Comparison of ENCODE assay signal across 16 cellular contexts in the genomic region with DNA sequence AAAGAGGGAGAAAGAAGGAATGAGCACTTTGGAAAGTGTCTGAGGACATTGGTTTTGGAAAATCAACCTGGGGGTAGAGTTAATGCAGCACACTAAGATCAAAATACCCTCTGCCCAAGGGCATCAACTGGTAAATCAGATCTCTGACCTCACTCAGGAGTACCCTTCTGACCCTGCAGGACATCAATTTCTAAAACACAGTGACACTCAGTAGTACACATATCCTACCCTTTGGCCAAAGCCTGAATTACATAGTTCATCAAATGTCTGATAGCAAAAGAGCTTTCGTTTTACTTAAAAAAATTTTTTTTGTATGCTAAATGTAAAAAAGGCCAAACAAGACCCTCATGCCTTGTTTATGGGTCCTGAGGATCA.
"Had no signal": no experiment of that assay in that cellular context is flagged by ENCODE, and none has a peak within 500 bp of the region (broad histone marks: within the 10 kb centered on the region; RNA-seq: fewer than 3 reads in every experiment).

No MANE protein-coding gene starts in this region.

- H3K4me3 ChIP-seq: left ventricle myocardium inferior, right atrium auricular region, skin epidermis, tibial nerve had no signal

- H3K27ac Mint-ChIP-seq: activated B cell treated with CpG ODN at 0.5 μM for 24 hours; activated CD8-positive, alpha-beta T cell treated with anti-CD3 and anti-CD28 coated beads for 36 hours; activated naive CD8-positive, alpha-beta T cell; natural killer cell; T-helper 1 cell treated with Interleukin-12 subunit alpha and Interleukin-12 subunit beta and Interleukin-4 antibody, amounts not matched to agents 30 μg/mL and 1 μg/mL, for 36 hours had no signal

- H3K27me3 ChIP-seq: right atrium auricular region, tibial nerve had no signal

- ATAC-seq: activated CD8-positive, alpha-beta T cell treated with anti-CD3 and anti-CD28 coated beads for 36 hours; activated T-cell treated with anti-CD3 and anti-CD28 coated beads, Interleukin-2, amount 50 U/mL, for 4 hours; natural killer cell had no signal

- H3K4me1 ChIP-seq: left ventricle myocardium inferior, right atrium auricular region, tibial nerve had no signal

- H3K4me1 Mint-ChIP-seq: activated B cell treated with CpG ODN at 0.5 μM for 24 hours, natural killer cell had no signal

- H3K36me3 ChIP-seq: left ventricle myocardium inferior, right atrium auricular region, tibial nerve had no signal

- H3K36me3 Mint-ChIP-seq: activated naive CD8-positive, alpha-beta T cell had no signal

- H3K4me3 Mint-ChIP-seq: activated B cell treated with CpG ODN at 0.5 μM for 24 hours; activated CD8-positive, alpha-beta T cell treated with anti-CD3 and anti-CD28 coated beads for 36 hours; activated naive CD8-positive, alpha-beta T cell; activated T-cell treated with anti-CD3 and anti-CD28 coated beads, Interleukin-2, amount 50 U/mL, for 4 hours; natural killer cell; T-helper 1 cell treated with Interleukin-12 subunit alpha and Interleukin-12 subunit beta and Interleukin-4 antibody, amounts not matched to agents 30 μg/mL and 1 μg/mL, for 36 hours had no signal

- DNase-seq: activated B cell treated with CpG ODN at 0.5 μM for 24 hours; activated CD4-positive, alpha-beta T cell treated with anti-CD3 and anti-CD28 coated beads for 48 hours; activated CD8-positive, alpha-beta T cell treated with anti-CD3 and anti-CD28 coated beads for 36 hours; activated gamma-delta T cell; activated T-cell treated with anti-CD3 and anti-CD28 coated beads, Interleukin-2, amount 50 U/mL, for 4 hours; dermis blood vessel endothelial cell; erythroblast; left ventricle myocardium inferior; natural killer cell; stimulated activated CD4-positive, alpha-beta T cell treated with anti-CD3 and anti-CD28 coated beads, Interleukin-4, amount 100 ng/mL, for 24 hours; stimulated activated naive CD4-positive, alpha-beta T cell had no signal

- H3K9me3 ChIP-seq: right atrium auricular region, tibial nerve had no signal

- H3K27ac ChIP-seq: left ventricle myocardium inferior, right atrium auricular region, skin epidermis, tibial nerve had no signal

- H3K27me3 Mint-ChIP-seq: activated B cell treated with CpG ODN at 0.5 μM for 24 hours; activated CD8-positive, alpha-beta T cell treated with anti-CD3 and anti-CD28 coated beads for 36 hours; activated naive CD8-positive, alpha-beta T cell had no signal
